ENCODE assay signal across 9 cellular contexts in the genomic region with DNA sequence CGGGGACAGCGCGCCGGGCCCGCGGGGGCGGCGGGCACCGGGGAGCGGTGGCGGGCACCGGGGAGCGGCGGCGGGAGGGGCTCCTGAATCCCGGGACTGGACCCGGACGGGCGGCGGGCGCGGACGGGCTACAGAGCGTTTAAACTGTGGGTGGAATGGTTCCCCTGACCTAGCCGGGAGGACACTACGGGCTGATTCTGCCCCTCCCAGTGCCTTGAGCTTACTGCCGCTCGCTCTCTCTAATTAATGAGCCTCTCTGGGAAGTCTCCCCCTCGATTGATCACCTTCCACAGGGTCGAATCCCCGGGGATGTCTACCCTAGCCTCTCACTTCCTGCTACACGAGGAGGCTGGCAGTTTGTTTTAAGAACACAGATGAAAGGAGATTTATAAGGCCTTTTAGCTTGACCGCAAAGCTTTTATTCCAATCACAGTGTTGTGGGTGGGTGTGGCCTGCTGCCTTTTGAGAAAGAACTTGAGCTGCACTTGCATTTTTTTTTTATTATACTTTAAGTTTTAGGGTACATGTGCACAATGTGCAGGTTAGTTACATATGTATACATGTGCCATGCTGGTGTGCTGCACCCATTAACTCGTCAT. TPM values are rescaled to one million over a fixed set of nuclear protein-coding genes. Genes with fewer than 3 reads are reported as not detected.
DNase-seq lines count a peak whose midpoint lies in the region; ATAC-seq and TF ChIP-seq lines count a peak whose summit lies in the region.
"Had no signal": no experiment of that assay in that cellular context is flagged by ENCODE, and none has a peak within 500 bp of the region (broad histone marks: within the 10 kb centered on the region; RNA-seq: fewer than 3 reads in every experiment).

No MANE protein-coding gene starts in this region.

- H3K4me3 ChIP-seq in brain microvascular endothelial cell (ENCODE audit: low read depth, low read length) (peak overlapping the region; percentile 32), mesenchymal stem cell (ENCODE audit: insufficient read depth in 1 of 2, low read depth in 1 of 2, low read length in 2 of 2) (peak overlapping the region; percentile 54 to 75), vagina (peak overlapping the region; percentile 62 to 79)

- H3K4me3 Mint-ChIP-seq in IgD-negative memory B cell, result peak overlapping the region; percentile 31 to 94 (median 81)

- no peaks in the 10 kb centered on the region for H3K9me3 ChIP-seq in mesenchymal stem cell (ENCODE audit: control insufficient read depth, low read length)
- no peaks in the 10 kb centered on the region for H3K9me3 ChIP-seq in vagina
- H3K9me3 ChIP-seq: neutrophil had no signal

- no peak overlapping the region for H4K91ac ChIP-seq in mesenchymal stem cell (ENCODE audit: low read length)

- peak overlapping the region; percentile 99 for H3K4me2 ChIP-seq in mesenchymal stem cell (ENCODE audit: low read length, poor library complexity, severe bottlenecking)

- intact Hi-C loops in vagina (cut with DNase I), result no loop called here

- DNase-seq in brain microvascular endothelial cell (no peak), mesenchymal stem cell (peak; percentile 46), vagina (ENCODE audit: extremely low spot score in 2 of 2) (peak; percentile 37 to 84), globus pallidus (ENCODE audit: low spot score) (no peak)
- DNase-seq in stimulated activated CD8-positive, alpha-beta memory T cell treated with anti-CD3 and anti-CD28 coated beads, Interleukin-4, amount 100 ng/mL, for 48 hours, result no peak
- DNase-seq in stimulated activated CD4-positive, alpha-beta T cell treated with anti-CD3 and anti-CD28 coated beads, Interleukin-4, amount 100 ng/mL, for 24 hours, result no peak

- H4K8ac ChIP-seq in mesenchymal stem cell (ENCODE audit: low read length), result no peak overlapping the region

- H3K4me1 ChIP-seq in mesenchymal stem cell (ENCODE audit: control insufficient read depth, insufficient read depth, low read depth, low read length) (peaks cover 14% of the 10 kb centered on the region), vagina (no peaks in the 10 kb centered on the region)

- no peaks in the 10 kb centered on the region for H3K27me3 ChIP-seq in brain microvascular endothelial cell (replicated peaks)
- peaks cover 24 to 29% of the 10 kb centered on the region in 2 experiments for H3K27me3 ChIP-seq in mesenchymal stem cell (ENCODE audit: control insufficient read depth in 1 of 2, insufficient read depth in 1 of 2, low read length in 2 of 2)
- H3K27me3 ChIP-seq in vagina, result no peaks in the 10 kb centered on the region

- in situ Hi-C loops in brain microvascular endothelial cell (cut with HindIII; ENCODE audit: low pct_ligation_motif_present, low sequenced_read_pairs), result no loop called here

- no peak overlapping the region for H2BK120ac ChIP-seq in mesenchymal stem cell (ENCODE audit: low read depth, low read length)

- H2BK5ac ChIP-seq in mesenchymal stem cell (ENCODE audit: low read depth, low read length, poor library complexity, severe bottlenecking), result no peak overlapping the region

- H3K36me3 ChIP-seq in brain microvascular endothelial cell (replicated peaks) (no peaks in the 10 kb centered on the region), mesenchymal stem cell (ENCODE audit: control insufficient read depth in 1 of 2, insufficient read depth in 2 of 2, low read depth in 1 of 2, low read length in 2 of 2) (no peaks in the 10 kb centered on the region), vagina (no peaks in the 10 kb centered on the region)
- H3K36me3 ChIP-seq: neutrophil had no signal

- peaks cover 50% of the 10 kb centered on the region for H3K27me3 Mint-ChIP-seq in IgD-negative memory B cell

- no peak overlapping the region for H3K4ac ChIP-seq in mesenchymal stem cell (ENCODE audit: low read depth in 1 of 2, low read length in 2 of 2)

- H3K4me1 Mint-ChIP-seq in IgD-negative memory B cell, result peaks cover 5 to 10% (median 7%) of the 10 kb centered on the region in 3 donors

- no peak overlapping the region for H3K9ac ChIP-seq in mesenchymal stem cell (ENCODE audit: low read length)

- peak overlapping the region; percentile 26 to 70 for H3K18ac ChIP-seq in mesenchymal stem cell (ENCODE audit: low read depth in 1 of 2, low read length in 2 of 2)

- TF ChIP-seq CTCF in brain microvascular endothelial cell (IDR thresholded peaks at IDR 0.05; ENCODE audit: low read depth, low read length, missing control alignments) (no peak), vagina (IDR thresholded peaks at IDR 0.05) (no peak)

- H3K9me3 Mint-ChIP-seq in IgD-negative memory B cell, result peaks cover 1 to 8% (median 7%) of the 10 kb centered on the region in 3 donors

- no peak overlapping the region for H3K27ac ChIP-seq in brain microvascular endothelial cell
- no peak overlapping the region for H3K27ac ChIP-seq in mesenchymal stem cell (ENCODE audit: low read length, poor library complexity, severe bottlenecking)
- H3K27ac ChIP-seq in vagina, result peak overlapping the region; percentile 70
- H3K27ac ChIP-seq: neutrophil had no signal

- H2BK12ac ChIP-seq in mesenchymal stem cell (ENCODE audit: low read length in 2 of 2), result no peak overlapping the region

- no peak overlapping the region for H3K14ac ChIP-seq in mesenchymal stem cell (ENCODE audit: low read length in 2 of 2)

- H2AK5ac ChIP-seq in mesenchymal stem cell (ENCODE audit: low read length, severe bottlenecking), result no peak overlapping the region

- ATAC-seq in GM18907 (IDR thresholded peaks at IDR 0.05; ENCODE audit: unreplicated experiment), result peak; percentile 13

- no peak overlapping the region for H3K27ac Mint-ChIP-seq in IgD-negative memory B cell

- H3K23ac ChIP-seq in mesenchymal stem cell (ENCODE audit: low read length in 2 of 2), result no peak overlapping the region

- H2BK15ac ChIP-seq in mesenchymal stem cell (ENCODE audit: low read depth, poor library complexity, severe bottlenecking), result no peak overlapping the region

- under 1% methylated on average over 21 of the region's 34 CpGs for WGBS in mesenchymal stem cell

- no peak for TF ChIP-seq POLR2A in vagina (IDR thresholded peaks at IDR 0.05)

- no peaks in the 10 kb centered on the region for H3K79me1 ChIP-seq in mesenchymal stem cell (replicated peaks; ENCODE audit: low read length, poor library complexity, severe bottlenecking)

- H3K36me3 Mint-ChIP-seq in IgD-negative memory B cell, result no peaks in the 10 kb centered on the region

- no peak overlapping the region for H2AFZ ChIP-seq in mesenchymal stem cell (ENCODE audit: low read depth, low read length)

RNA-seq across cellular contexts. Expression of a gene that starts 1.0 kb away (rescaled TPM):
- 0.20 TPM for polyA plus RNA-seq in IgD-negative memory B cell
- polyA plus RNA-seq in mesenchymal stem cell (2013, experiment 1 of 2), result 0.46 TPM
- 0.47 TPM for polyA plus RNA-seq in mesenchymal stem cell (2013, experiment 2 of 2)
- 23.3 TPM for total RNA-seq in vagina

Comparison
In these comparisons a context has a peak if more than half of its experiments do, and no peak if none do; other contexts are left out.
1. DNase-seq: peak in mesenchymal stem cell (single experiment) and vagina (2 of 2); none in brain microvascular endothelial cell (single experiment), stimulated activated CD8-positive, alpha-beta memory T cell treated with anti-CD3 and anti-CD28 coated beads, Interleukin-4, amount 100 ng/mL, for 48 hours (single experiment), stimulated activated CD4-positive, alpha-beta T cell treated with anti-CD3 and anti-CD28 coated beads, Interleukin-4, amount 100 ng/mL, for 24 hours (single experiment) and globus pallidus (single experiment).
2. Peak in every context shown above with its lines, with median percentiles within 50 percentile points of each other: H3K4me3 ChIP-seq.